Comparison of ENCODE assay signal across 3 cellular contexts in the genomic region with DNA sequence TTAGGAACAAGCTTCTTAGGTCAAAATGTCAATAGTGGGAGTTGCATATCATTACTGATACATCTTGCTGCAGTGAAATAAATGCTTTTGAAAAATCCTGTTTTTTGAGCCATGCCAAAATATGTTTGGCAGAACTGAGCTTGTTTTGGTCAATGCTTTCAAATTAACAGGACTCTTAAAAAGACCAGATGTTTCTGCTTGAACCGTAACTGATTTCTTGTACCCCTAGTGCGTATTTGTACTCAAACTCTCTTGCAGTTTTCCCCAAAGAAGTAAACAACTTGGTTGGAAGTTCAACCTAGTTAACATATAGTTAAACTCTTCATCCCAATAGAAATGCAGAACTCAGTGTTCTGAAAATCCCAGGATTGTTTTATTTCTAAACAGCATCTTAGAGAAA.
TF ChIP-seq lines count a peak whose summit lies in the region.

No MANE protein-coding gene starts in this region.

TF ChIP-seq in liver, 16 proteins besides CTCF, POLR2A, EP300 and RAD21:
- TF ChIP-seq MAX (IDR thresholded peaks at IDR 0.05) (no peak), YY1 (IDR thresholded peaks at IDR 0.05) (no peak), ZBTB33 (IDR thresholded peaks at IDR 0.05) (no peak), HNF4A (conservative IDR thresholded peaks at IDR 0.05) (no peak), HNF4G (IDR thresholded peaks at IDR 0.05) (no peak), EGR1 (IDR thresholded peaks at IDR 0.05; ENCODE audit: low read depth in 2 of 2) (no peak)
- TF ChIP-seq, protein P1, sequence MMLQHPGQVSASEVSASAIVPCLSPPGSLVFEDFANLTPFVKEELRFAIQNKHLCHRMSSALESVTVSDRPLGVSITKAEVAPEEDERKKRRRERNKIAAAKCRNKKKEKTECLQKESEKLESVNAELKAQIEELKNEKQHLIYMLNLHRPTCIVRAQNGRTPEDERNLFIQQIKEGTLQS (IDR thresholded peaks at IDR 0.05): no peak

TF ChIP-seq in HepG2, 621 proteins besides CTCF, POLR2A, EP300 and RAD21:
- TF ChIP-seq, protein P2, sequence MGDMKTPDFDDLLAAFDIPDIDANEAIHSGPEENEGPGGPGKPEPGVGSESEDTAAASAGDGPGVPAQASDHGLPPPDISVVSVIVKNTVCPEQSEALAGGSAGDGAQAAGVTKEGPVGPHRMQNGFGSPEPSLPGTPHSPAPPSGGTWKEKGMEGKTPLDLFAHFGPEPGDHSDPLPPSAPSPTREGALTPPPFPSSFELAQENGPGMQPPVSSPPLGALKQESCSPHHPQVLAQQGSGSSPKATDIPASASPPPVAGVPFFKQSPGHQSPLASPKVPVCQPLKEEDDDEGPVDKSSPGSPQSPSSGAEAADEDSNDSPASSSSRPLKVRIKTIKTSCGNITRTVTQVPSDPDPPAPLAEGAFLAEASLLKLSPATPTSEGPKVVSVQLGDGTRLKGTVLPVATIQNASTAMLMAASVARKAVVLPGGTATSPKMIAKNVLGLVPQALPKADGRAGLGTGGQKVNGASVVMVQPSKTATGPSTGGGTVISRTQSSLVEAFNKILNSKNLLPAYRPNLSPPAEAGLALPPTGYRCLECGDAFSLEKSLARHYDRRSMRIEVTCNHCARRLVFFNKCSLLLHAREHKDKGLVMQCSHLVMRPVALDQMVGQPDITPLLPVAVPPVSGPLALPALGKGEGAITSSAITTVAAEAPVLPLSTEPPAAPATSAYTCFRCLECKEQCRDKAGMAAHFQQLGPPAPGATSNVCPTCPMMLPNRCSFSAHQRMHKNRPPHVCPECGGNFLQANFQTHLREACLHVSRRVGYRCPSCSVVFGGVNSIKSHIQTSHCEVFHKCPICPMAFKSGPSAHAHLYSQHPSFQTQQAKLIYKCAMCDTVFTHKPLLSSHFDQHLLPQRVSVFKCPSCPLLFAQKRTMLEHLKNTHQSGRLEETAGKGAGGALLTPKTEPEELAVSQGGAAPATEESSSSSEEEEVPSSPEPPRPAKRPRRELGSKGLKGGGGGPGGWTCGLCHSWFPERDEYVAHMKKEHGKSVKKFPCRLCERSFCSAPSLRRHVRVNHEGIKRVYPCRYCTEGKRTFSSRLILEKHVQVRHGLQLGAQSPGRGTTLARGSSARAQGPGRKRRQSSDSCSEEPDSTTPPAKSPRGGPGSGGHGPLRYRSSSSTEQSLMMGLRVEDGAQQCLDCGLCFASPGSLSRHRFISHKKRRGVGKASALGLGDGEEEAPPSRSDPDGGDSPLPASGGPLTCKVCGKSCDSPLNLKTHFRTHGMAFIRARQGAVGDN (CRISPR knock-in tag; IDR thresholded peaks at IDR 0.05): no peak
- TF ChIP-seq ZNF382 (CRISPR knock-in tag; IDR thresholded peaks at IDR 0.05; ENCODE audit: borderline replicate concordance) (no peak), ZFAT (CRISPR knock-in tag; conservative IDR thresholded peaks at IDR 0.05) (no peak), ETV6 (CRISPR knock-in tag; conservative IDR thresholded peaks at IDR 0.05) (no peak), AGO2 (optimal IDR thresholded peaks at IDR 0.05; ENCODE audit: low read depth, low read length) (no peak), ZNF441 (CRISPR knock-in tag; IDR thresholded peaks at IDR 0.05; ENCODE audit: borderline replicate concordance) (no peak), ZFP36L2 (CRISPR knock-in tag; IDR thresholded peaks at IDR 0.05) (no peak), ZNF281 (CRISPR knock-in tag; IDR thresholded peaks at IDR 0.05; ENCODE audit: borderline replicate concordance) (no peak), TCF12 (IDR thresholded peaks at IDR 0.05) (no peak), TCF12 (CRISPR knock-in tag; IDR thresholded peaks at IDR 0.05) (no peak), ZNF430 (CRISPR knock-in tag; IDR thresholded peaks at IDR 0.05) (no peak), ZMYM2 (CRISPR knock-in tag; IDR thresholded peaks at IDR 0.05) (no peak), ZBTB1 (CRISPR knock-in tag; IDR thresholded peaks at IDR 0.05; ENCODE audit: borderline replicate concordance) (no peak), FOSL1 (CRISPR knock-in tag; IDR thresholded peaks at IDR 0.05; ENCODE audit: borderline replicate concordance) (no peak), SATB2 (CRISPR knock-in tag; IDR thresholded peaks at IDR 0.05) (no peak)
- TF ChIP-seq, protein P3, sequence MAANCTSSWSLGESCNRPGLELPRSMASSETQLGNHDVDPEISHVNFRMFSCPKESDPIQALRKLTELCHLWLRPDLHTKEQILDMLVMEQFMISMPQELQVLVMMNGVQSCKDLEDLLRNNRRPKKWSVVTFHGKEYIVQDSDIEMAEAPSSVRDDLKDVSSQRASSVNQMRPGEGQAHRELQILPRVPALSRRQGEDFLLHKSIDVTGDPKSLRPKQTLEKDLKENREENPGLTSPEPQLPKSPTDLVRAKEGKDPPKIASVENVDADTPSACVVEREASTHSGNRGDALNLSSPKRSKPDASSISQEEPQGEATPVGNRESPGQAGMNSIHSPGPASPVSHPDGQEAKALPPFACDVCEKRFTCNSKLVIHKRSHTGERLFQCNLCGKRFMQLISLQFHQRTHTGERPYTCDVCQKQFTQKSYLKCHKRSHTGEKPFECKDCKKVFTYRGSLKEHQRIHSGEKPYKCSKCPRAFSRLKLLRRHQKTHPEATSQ (CRISPR knock-in tag; IDR thresholded peaks at IDR 0.05; ENCODE audit: borderline replicate concordance): no peak

TF ChIP-seq in neural cell, 6 proteins besides CTCF, POLR2A, EP300 and RAD21:
- TF ChIP-seq SMC3 (conservative IDR thresholded peaks at IDR 0.05; ENCODE audit: poor library complexity) (no peak), REST (IDR thresholded peaks at IDR 0.05; ENCODE audit: borderline replicate concordance) (no peak), MXI1 (conservative IDR thresholded peaks at IDR 0.05; ENCODE audit: poor library complexity, severe bottlenecking) (no peak), POLR2AphosphoS5 (IDR thresholded peaks at IDR 0.05) (no peak), TAF1 (IDR thresholded peaks at IDR 0.05; ENCODE audit: low read depth) (no peak), EZH2 (IDR thresholded peaks at IDR 0.05; ENCODE audit: borderline replicate concordance, insufficient read depth, low read length, poor library complexity, severe bottlenecking) (no peak)
TF ChIP-seq in neural cell: peak in this region for 0.
